Comparison of ENCODE assay signal across 25 cellular contexts in genomic region chr4:5278213-5278612, GRCh38.
"Had no signal": no experiment of that assay in that cellular context is flagged by ENCODE, and none has a peak within 500 bp of the region (broad histone marks: within the 10 kb centered on the region; RNA-seq: fewer than 3 reads in every experiment).

No MANE protein-coding gene starts in this region.

- DNase-seq: colonic mucosa; cortex of kidney; dermis blood vessel endothelial cell; dorsolateral prefrontal cortex; effector CD4-positive, alpha-beta T cell; effector CD8-positive, alpha-beta T cell; effector memory CD4-positive, alpha-beta T cell; effector memory CD8-positive, alpha-beta T cell; endodermal cell; erythroblast; esophagus squamous epithelium; foreskin fibroblast; foreskin keratinocyte; foreskin melanocyte; gastrocnemius medialis; glutamatergic neuron; head of caudate nucleus; heart left ventricle; heart right ventricle had no signal

- ATAC-seq: effector memory CD8-positive, alpha-beta T cell; esophagus mucosa; foreskin keratinocyte; gastrocnemius medialis; gastroesophageal sphincter; heart left ventricle; heart right ventricle had no signal

- H3K27ac ChIP-seq: colonic mucosa, coronary artery, dorsolateral prefrontal cortex, epithelial cell of prostate, esophagus muscularis mucosa, esophagus squamous epithelium, foreskin keratinocyte, gastrocnemius medialis, gastroesophageal sphincter, heart left ventricle, heart right ventricle had no signal

- H3K27ac Mint-ChIP-seq: dendritic cell treated with granulocyte-macrophage colony-stimulating factor and Interleukin-4, amounts not matched to agents 40 ng/mL and 50 ng/mL, for 4 days; effector memory CD8-positive, alpha-beta T cell; endodermal cell had no signal

- H3K27me3 Mint-ChIP-seq: dendritic cell treated with granulocyte-macrophage colony-stimulating factor and Interleukin-4, amounts not matched to agents 40 ng/mL and 50 ng/mL, for 4 days had no signal

- H3K4me1 ChIP-seq: colonic mucosa, esophagus muscularis mucosa, esophagus squamous epithelium, foreskin keratinocyte, gastrocnemius medialis, gastroesophageal sphincter, heart left ventricle, heart right ventricle had no signal

- H3K4me3 ChIP-seq: colonic mucosa, coronary artery, dorsolateral prefrontal cortex, esophagus muscularis mucosa, esophagus squamous epithelium, gastrocnemius medialis, gastroesophageal sphincter, heart left ventricle, heart right ventricle had no signal

- H3K36me3 ChIP-seq: colonic mucosa, esophagus muscularis mucosa, esophagus squamous epithelium, gastrocnemius medialis, gastroesophageal sphincter, heart left ventricle, heart right ventricle had no signal

- H3K4me3 Mint-ChIP-seq: dendritic cell treated with granulocyte-macrophage colony-stimulating factor and Interleukin-4, amounts not matched to agents 40 ng/mL and 50 ng/mL, for 4 days; effector memory CD8-positive, alpha-beta T cell; endodermal cell had no signal

- H3K9me3 ChIP-seq: colonic mucosa, esophagus muscularis mucosa, esophagus squamous epithelium, gastrocnemius medialis, gastroesophageal sphincter, heart left ventricle had no signal

- H3K27me3 ChIP-seq: colonic mucosa, esophagus muscularis mucosa, esophagus squamous epithelium, foreskin keratinocyte, gastrocnemius medialis, gastroesophageal sphincter, heart right ventricle had no signal
